Comparison of ENCODE assay signal across 10 cellular contexts in the genomic region with DNA sequence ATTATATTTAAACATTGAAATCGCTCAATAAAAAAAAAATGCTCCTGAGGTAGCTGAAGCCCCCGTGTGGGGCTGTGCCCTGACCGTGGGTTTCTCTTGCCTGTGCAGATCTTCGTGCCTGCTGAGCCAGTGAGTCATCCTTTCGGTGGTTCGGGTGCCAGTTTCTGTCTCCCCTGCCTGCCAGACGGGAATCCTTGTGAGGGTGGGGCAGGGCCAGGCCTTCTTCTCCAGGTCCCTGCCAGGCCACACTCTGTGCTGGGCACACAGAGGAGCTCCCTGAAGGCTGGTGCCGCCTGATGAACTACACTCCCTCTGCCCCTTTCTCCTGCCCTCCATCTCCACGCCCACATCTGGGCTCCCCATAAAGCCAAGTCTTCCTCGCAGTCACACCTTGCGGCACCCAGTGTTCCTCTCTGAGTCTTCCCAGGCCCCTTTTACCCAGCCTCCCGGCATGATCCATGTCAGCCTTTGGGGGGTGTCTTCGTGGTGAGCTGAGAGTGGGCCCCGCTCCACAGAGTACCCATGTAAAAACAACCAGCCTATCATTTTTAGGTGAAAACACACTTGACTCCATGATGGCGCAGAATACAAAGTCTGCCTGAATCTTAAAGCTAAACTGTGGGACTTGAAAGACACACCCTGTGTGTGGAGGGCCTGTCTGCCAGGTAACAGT. TPM values are rescaled to one million over a fixed set of nuclear protein-coding genes. Genes with fewer than 3 reads are reported as not detected.
DNase-seq lines count a peak whose midpoint lies in the region; ATAC-seq and TF ChIP-seq lines count a peak whose summit lies in the region.
"Had no signal": no experiment of that assay in that cellular context is flagged by ENCODE, and none has a peak within 500 bp of the region (broad histone marks: within the 10 kb centered on the region; RNA-seq: fewer than 3 reads in every experiment).

No MANE protein-coding gene starts in this region.

- POLR2A ChIA-PET in CD4-positive, alpha-beta T cell (lab: Charles Lee), result interaction anchor here (10.2 kb wide), 1 partner anchor 146 kb away, joined by 164 read pairs; a partner anchor contains a TSS

- no peak overlapping the region for H3K23ac ChIP-seq in neuronal stem cell (ENCODE audit: low read depth, low read length, poor library complexity)

- H3K4ac ChIP-seq in neuronal stem cell (ENCODE audit: low read length), result peak overlapping the region; percentile 80

- no peak overlapping the region for H2BK120ac ChIP-seq in neuronal stem cell (ENCODE audit: low read depth, low read length)

- no peak overlapping the region for H4K91ac ChIP-seq in neuronal stem cell (ENCODE audit: low read depth, low read length, poor library complexity)

- no peak for TF ChIP-seq CTCF in AG10803 (conservative IDR thresholded peaks at IDR 0.05; ENCODE audit: low read length)
- TF ChIP-seq CTCF in CD4-positive, alpha-beta T cell (IDR thresholded peaks at IDR 0.05), result no peak

- intact Hi-C loops in CD4-positive, alpha-beta T cell (cut with DNase I, micrococcal nuclease), result no loop called here

- H3K14ac ChIP-seq in neuronal stem cell (ENCODE audit: low read length), result peak overlapping the region; percentile 58

- CTCF ChIA-PET in CD4-positive, alpha-beta T cell (lab: Charles Lee), result interaction anchor here (1.0 to 1.1 kb wide), 2 partner anchors 9 to 26 kb away, joined by 3 read pairs; no protein-coding TSS in a partner anchor

- no peaks in the 10 kb centered on the region for H3K36me3 Mint-ChIP-seq in CD4-positive, alpha-beta T cell (ENCODE audit: low read depth)

- H3K18ac ChIP-seq in neuronal stem cell (ENCODE audit: low read length), result no peak overlapping the region

- no peaks in the 10 kb centered on the region for H3K9me3 Mint-ChIP-seq in CD4-positive, alpha-beta T cell

- no peaks in the 10 kb centered on the region for H3K27me3 Mint-ChIP-seq in CD4-positive, alpha-beta T cell

- H3K4me1 Mint-ChIP-seq in CD4-positive, alpha-beta T cell (ENCODE audit: low read depth), result peaks cover 27% of the 10 kb centered on the region

- peaks cover 0 to 2% of the 10 kb centered on the region in 2 donors for H3K4me1 ChIP-seq in neuronal stem cell (ENCODE audit: control insufficient read depth in 2 of 2, insufficient read depth in 1 of 2, low read depth in 1 of 2, low read length in 2 of 2)
- H3K4me1 ChIP-seq: gastrocnemius medialis had no signal

- H3K27ac Mint-ChIP-seq in CD4-positive, alpha-beta T cell, result no peak overlapping the region

- peak overlapping the region; percentile 44 for H2BK5ac ChIP-seq in neuronal stem cell (ENCODE audit: low read length)

- no peak overlapping the region for H2BK12ac ChIP-seq in neuronal stem cell (ENCODE audit: low read length)

- no peak overlapping the region for H4K8ac ChIP-seq in neuronal stem cell (ENCODE audit: low read depth, low read length)

- no peaks in the 10 kb centered on the region for H3K36me3 ChIP-seq in neuronal stem cell (replicated peaks in 1 of 2; ENCODE audit: control insufficient read depth in 2 of 2, insufficient read depth in 2 of 2, low read length in 2 of 2)
- H3K36me3 ChIP-seq: gastrocnemius medialis had no signal

- WGBS in neuronal stem cell (ENCODE audit: extremely low coverage in 2 of 2, insufficient read length in 2 of 2, insufficient replicate concordance in 1 of 2), 2 donors, result no CpG with 5 or more reads among the region's 15 CpGs

- peak overlapping the region; percentile 81 for H2AK5ac ChIP-seq in neuronal stem cell (ENCODE audit: low read depth, low read length)

- no peak overlapping the region for H3K27ac ChIP-seq in neuronal stem cell (replicated peaks; ENCODE audit: low read length)
- no peak overlapping the region for H3K27ac ChIP-seq in CD4-positive, alpha-beta T cell (ENCODE audit: low read depth, low read length)
- H3K27ac ChIP-seq: gastrocnemius medialis had no signal

- no peak overlapping the region for H3K4me3 Mint-ChIP-seq in CD4-positive, alpha-beta T cell

- no peak for ATAC-seq in CD4-positive, alpha-beta T cell (ENCODE audit: poor library complexity)
- no peak for ATAC-seq in HG03159 (IDR thresholded peaks at IDR 0.05; ENCODE audit: unreplicated experiment)

- H3K27me3 ChIP-seq in neuronal stem cell (ENCODE audit: control insufficient read depth in 3 of 3, insufficient read depth in 3 of 3, low read depth in 1 of 3, low read length in 3 of 3), result peaks cover 0 to 9% (median 2%) of the 10 kb centered on the region in 3 experiments
- H3K27me3 ChIP-seq in CD4-positive, alpha-beta T cell (ENCODE audit: control insufficient read depth, insufficient read depth, low read length), result no peaks in the 10 kb centered on the region
- H3K27me3 ChIP-seq: gastrocnemius medialis had no signal

- no peaks in the 10 kb centered on the region for H3K9me3 ChIP-seq in neuronal stem cell (replicated peaks in 1 of 2; ENCODE audit: control insufficient read depth in 2 of 2, insufficient read depth in 1 of 2, low read depth in 1 of 2, low read length in 2 of 2)
- no peaks in the 10 kb centered on the region for H3K9me3 ChIP-seq in CD4-positive, alpha-beta T cell (ENCODE audit: control insufficient read depth, low read length)
- H3K9me3 ChIP-seq: gastrocnemius medialis had no signal

- no peak overlapping the region for H3K4me3 ChIP-seq in AG10803 (ENCODE audit: low read length)
- H3K4me3 ChIP-seq in neuronal stem cell (ENCODE audit: low read length in 2 of 2), result no peak overlapping the region
- H3K4me3 ChIP-seq: gastrocnemius medialis had no signal

- H2BK15ac ChIP-seq in neuronal stem cell (ENCODE audit: low read length), result no peak overlapping the region

- H3K4me2 ChIP-seq in neuronal stem cell (ENCODE audit: insufficient read depth, low read length, poor library complexity, severe bottlenecking), result no peak overlapping the region

- peak; percentile 58 for DNase-seq in AG10803 (ENCODE audit: low read depth)
- peak; percentile 31 for DNase-seq in MV-4-11 (lab: John Stamatoyannopoulos, UW)
- peak; percentile 45 for DNase-seq in activated naive CD4-positive, alpha-beta T cell treated with anti-CD3 and anti-CD28 coated beads, Interleukin-2, amount 50 U/mL, for 16 hours
- DNase-seq in neuronal stem cell (ENCODE audit: low spot score), result no peak
- no peak for DNase-seq in CD4-positive, alpha-beta T cell
- DNase-seq in NCI-H526 (lab: John Stamatoyannopoulos, UW), result no peak
- no peak for DNase-seq in Kasumi-1 (lab: John Stamatoyannopoulos, UW)
- DNase-seq: gastrocnemius medialis, GDM1 had no signal

- no peaks in the 10 kb centered on the region for H3K79me1 ChIP-seq in neuronal stem cell (ENCODE audit: low read depth, low read length)

- no peak overlapping the region for H2AFZ ChIP-seq in neuronal stem cell (ENCODE audit: low read length)

- peak overlapping the region; percentile 0 for H3K9ac ChIP-seq in neuronal stem cell (ENCODE audit: low read depth, low read length, poor library complexity)

RNA-seq across cellular contexts. Expression of a gene that starts 19.3 kb away (rescaled TPM):
- 0.04 TPM for polyA plus RNA-seq in neuronal stem cell (2013, experiment 1 of 2)
- polyA plus RNA-seq in neuronal stem cell (2013, experiment 2 of 2), result 0.03 TPM
- 1 to 10 TPM; 1.2 TPM for total RNA-seq in CD4-positive, alpha-beta T cell

RNA-seq across cellular contexts. Expression of a gene that starts 38.8 kb away (rescaled TPM):
- polyA plus RNA-seq in neuronal stem cell (2013, experiment 1 of 2), result 125 TPM
- polyA plus RNA-seq in neuronal stem cell (2013, experiment 2 of 2), result 118 TPM
- total RNA-seq in CD4-positive, alpha-beta T cell, result 100 to 1,000 TPM; 231 to 239 TPM

Comparison
In these comparisons a context has a peak if more than half of its experiments do, and no peak if none do; other contexts are left out.
1. DNase-seq: peak in AG10803 (single experiment), MV-4-11 (single experiment) and activated naive CD4-positive, alpha-beta T cell treated with anti-CD3 and anti-CD28 coated beads, Interleukin-2, amount 50 U/mL, for 16 hours (single experiment); none in neuronal stem cell (single experiment), CD4-positive, alpha-beta T cell (0 of 10), NCI-H526 (0 of 2) and Kasumi-1 (0 of 2).